ENCODE assay signal across 8 cellular contexts in genomic region chr5:107670927-107671741, GRCh38. TPM values are rescaled to one million over a fixed set of nuclear protein-coding genes. Genes with fewer than 3 reads are reported as not detected.
A peak's percentile ranks its signal among the peaks of the same experiment; 100 is the strongest.
DNase-seq lines count a peak whose midpoint lies in the region; ATAC-seq and TF ChIP-seq lines count a peak whose summit lies in the region.

TSS of gene EFNA5 (minus strand) at chr5:107670937.

- intact Hi-C loops in PC-3 (cut with micrococcal nuclease) (loop anchor here (2.0 to 10.0 kb wide), 7 partner anchors 149 to 1734 kb away; partner anchors contain the start of gene PJA2), sigmoid colon (cut with DNase I) (loop anchor here (5.0 kb wide), 2 partner anchors 99 to 309 kb away; no protein-coding TSS in a partner anchor)

- peak; percentile 32 for ATAC-seq in GM18517 (IDR thresholded peaks at IDR 0.05; ENCODE audit: unreplicated experiment)
- ATAC-seq in HG03342 (IDR thresholded peaks at IDR 0.05; ENCODE audit: unreplicated experiment): peak; percentile 35
- ATAC-seq in PC-3: peak; percentile 16

- H3K9me2 ChIP-seq in PC-3 (replicated peaks; ENCODE audit: low read length): no peaks in the 10 kb centered on the region

- H3F3A ChIP-seq in PC-3 (ENCODE audit: low read length, unreplicated experiment): no peaks in the 10 kb centered on the region

- 0% methylated on average over 84 of the region's 84 CpGs for WGBS in sigmoid colon, 2 donors

- CTCF ChIA-PET in PC-3 (lab: Charles Lee): no interaction called here

- H3K4me3 ChIP-seq in BE2C (ENCODE audit: low read depth, low read length): peak within 1 kb of the TSS; percentile 87
- peak within 1 kb of the TSS; percentile 83 for H3K4me3 ChIP-seq in PC-3 (ENCODE audit: low read length)
- H3K4me3 ChIP-seq in iPS-18a (ENCODE audit: low read length): peak within 1 kb of the TSS; percentile 84
- H3K4me3 ChIP-seq in sigmoid colon: peak within 1 kb of the TSS; percentile 47 to 68 (median 66)

- H4K20me1 ChIP-seq in PC-3 (ENCODE audit: low read length): peaks cover 26% of the 10 kb centered on the region

- H3K4me1 ChIP-seq in BE2C (peaks cover 5% of the 10 kb centered on the region; the same call in 1 of the 2 replicates), PC-3 (ENCODE audit: insufficient read depth, low read length) (peaks cover 38% of the 10 kb centered on the region), iPS-18a (ENCODE audit: control insufficient read depth, low read depth, low read length) (peaks cover 17% of the 10 kb centered on the region), sigmoid colon (peaks cover 0 to 30% (median 25%) of the 10 kb centered on the region in 4 donors)

- H3K36me3 ChIP-seq in BE2C: no peaks in the 10 kb centered on the region
- no peaks in the 10 kb centered on the region for H3K36me3 ChIP-seq in PC-3 (ENCODE audit: low read depth, low read length)
- H3K36me3 ChIP-seq in iPS-18a (ENCODE audit: control insufficient read depth, low read depth, low read length): no peaks in the 10 kb centered on the region
- H3K36me3 ChIP-seq in sigmoid colon: no peaks in the 10 kb centered on the region

- POLR2A ChIA-PET in PC-3 (lab: Charles Lee; ENCODE audit: unreplicated experiment): interaction anchor here (0.7 to 1.2 kb wide), 2 partner anchors 99 to 368 kb away, joined by 4 to 7 read pairs; no protein-coding TSS in a partner anchor

- peak within 1 kb of the TSS; percentile 82 for H3K9ac ChIP-seq in PC-3 (ENCODE audit: low read length)
- peak within 1 kb of the TSS; percentile 73 for H3K9ac ChIP-seq in iPS-18a (ENCODE audit: low read length)

- no peak for TF ChIP-seq CTCF in BE2C (IDR thresholded peaks at IDR 0.05; ENCODE audit: low read depth, low read length)
- TF ChIP-seq CTCF in PC-3 (conservative IDR thresholded peaks at IDR 0.05; ENCODE audit: low read depth, low read length): no peak
- no peak for TF ChIP-seq CTCF in sigmoid colon (IDR thresholded peaks at IDR 0.05)

- no TSS peak for BruUV-seq in PC-3 (replicated peaks; lab: Mats Ljungman, UMichigan)

- DNase-seq in BE2C (peak; percentile 65), PC-3 (peak; percentile 55), T47D (ENCODE audit: low read depth in 1 of 2, low spot score in 1 of 2) (peak; percentile 40 to 57), sigmoid colon (peak; percentile 77)
- DNase-seq in NK-92 treated with Interleukin-12 subunit alpha and Interleukin-12 subunit beta, amount 100 ng/mL, for 24 hours (lab: John Stamatoyannopoulos, UW): no peak

- H3K27ac ChIP-seq in PC-3 (ENCODE audit: low read length) (peak within 1 kb of the TSS; percentile 76), iPS-18a (ENCODE audit: low read length) (no peak within 1 kb of the TSS), sigmoid colon (peak within 1 kb of the TSS; percentile 59 to 79 (median 74))

- in situ Hi-C loops in T47D (cut with HindIII; ENCODE audit: low pct_unique_long_range_greater_than_20kb, low sequenced_read_pairs): no loop called here

- no peak for TF ChIP-seq POLR2A in sigmoid colon (IDR thresholded peaks at IDR 0.05)

- peak within 1 kb of the TSS; percentile 71 for H2AFZ ChIP-seq in PC-3 (ENCODE audit: low read length)

- H3K4me2 ChIP-seq in PC-3 (ENCODE audit: low read length): peak within 1 kb of the TSS; percentile 99

- no peak for TF ChIP-seq EP300 in sigmoid colon (IDR thresholded peaks at IDR 0.05)

- no peaks in the 10 kb centered on the region for H3K27me3 ChIP-seq in BE2C
- peaks cover 23% of the 10 kb centered on the region; the same call in 1 of the 2 replicates for H3K27me3 ChIP-seq in PC-3 (ENCODE audit: low read length)
- H3K27me3 ChIP-seq in iPS-18a (ENCODE audit: control insufficient read depth, insufficient read depth, low read length): peaks cover 23% of the 10 kb centered on the region
- H3K27me3 ChIP-seq in sigmoid colon: peaks cover 0 to 23% (median 0%) of the 10 kb centered on the region in 3 donors

- H3K9me3 ChIP-seq in BE2C (no peaks in the 10 kb centered on the region), PC-3 (ENCODE audit: low read length) (no peaks in the 10 kb centered on the region), iPS-18a (ENCODE audit: control insufficient read depth, low read depth, low read length) (no peaks in the 10 kb centered on the region), sigmoid colon (no peaks in the 10 kb centered on the region)

- peaks cover 54% of the 10 kb centered on the region for H3K79me2 ChIP-seq in PC-3 (ENCODE audit: low read length)

RNA-seq across cellular contexts. Expression of gene EFNA5, which starts in this region (rescaled TPM):
- polyA plus RNA-seq in BE2C (2012; ENCODE audit: insufficient read depth, insufficient read length, low read depth): 8.1 TPM
- 5.1 and 5.4 TPM in 2 replicates for total RNA-seq in PC-3 (2014; rRNA removed)
- 10 to 100 TPM in 1 of 4 donors, 1 to 10 TPM in 3; 6.8 to 10.8 (median 9.6) TPM for total RNA-seq in sigmoid colon
- 1 to 10 TPM in 2 of 3 donors, under 1 TPM in 1; 0.60 to 4.4 (median 1.4) TPM for polyA plus RNA-seq in sigmoid colon
